ENCODE assay signal across 8 cellular contexts in genomic region chr6:118896339-118897136, GRCh38. TPM values are rescaled to one million over a fixed set of nuclear protein-coding genes. Genes with fewer than 3 reads are reported as not detected.
DNase-seq lines count a peak whose midpoint lies in the region; ATAC-seq, FAIRE-seq and TF ChIP-seq lines count a peak whose summit lies in the region.

No MANE protein-coding gene starts in this region.

- peak; percentile 53 for TF ChIP-seq CTCF in astrocyte of the spinal cord (IDR thresholded peaks at IDR 0.05; ENCODE audit: low read depth, low read length)

- H3K9ac ChIP-seq in BLaER1 = peak overlapping the region; percentile 51; the same call in 1 of the 2 replicates

- no peaks in the 10 kb centered on the region for H3K27me3 ChIP-seq in BLaER1

- peak overlapping the region; percentile 98; the same call in 1 of the 2 replicates for H3K27ac ChIP-seq in BLaER1
- H3K27ac ChIP-seq in mesodermal cell (ENCODE audit: low read depth, low read length, severe bottlenecking) = peak overlapping the region; percentile 80

- peak; percentile 18 for ATAC-seq in HG03159 (IDR thresholded peaks at IDR 0.05; ENCODE audit: unreplicated experiment)
- ATAC-seq in HG03457 (IDR thresholded peaks at IDR 0.05; ENCODE audit: unreplicated experiment) = no peak

- H3K36me3 ChIP-seq in BLaER1 (peaks cover 41% of the 10 kb centered on the region), mesodermal cell (ENCODE audit: control insufficient read depth, insufficient read depth, low read length) (peaks cover 40% of the 10 kb centered on the region)

- H3K4me3 ChIP-seq in BLaER1 (peak overlapping the region; percentile 95), astrocyte of the spinal cord (ENCODE audit: low read depth, low read length) (no peak overlapping the region), mesodermal cell (ENCODE audit: extremely low read depth, insufficient read depth, low read length, poor library complexity, severe bottlenecking) (peak overlapping the region; percentile 92)

- H4K20me1 ChIP-seq in BLaER1 = peaks cover 68% of the 10 kb centered on the region

- in situ Hi-C loops in astrocyte of the spinal cord (cut with HindIII; ENCODE audit: low sequenced_read_pairs) = no loop called here

- H3K9me3 ChIP-seq in BLaER1 (no peaks in the 10 kb centered on the region), mesodermal cell (ENCODE audit: control insufficient read depth, low read length) (no peaks in the 10 kb centered on the region)

- peak; percentile 28 for FAIRE-seq in GM12891 (lab: Jason Lieb, UNC)

- H3K4me1 ChIP-seq in BLaER1 (peaks cover 42% of the 10 kb centered on the region), mesodermal cell (ENCODE audit: control insufficient read depth, insufficient read depth, low read length, poor library complexity, severe bottlenecking) (peaks cover 26% of the 10 kb centered on the region)

- peak overlapping the region; percentile 74 for H3K4me2 ChIP-seq in BLaER1

- WGBS in mesodermal cell (ENCODE audit: insufficient coverage in 2 of 2), 2 experiments = 13 to 17% methylated on average over 1 of the region's 5 CpGs

- no peak for TF ChIP-seq POLR2A in GM12891 (IDR thresholded peaks at IDR 0.05; ENCODE audit: low read depth, low read length)

- DNase-seq in GM12891 (ENCODE audit: insufficient read length, low spot score) = no peak
- DNase-seq in NCI-H82 (lab: John Stamatoyannopoulos, UW) = peak; percentile 56
- peak; percentile 73 for DNase-seq in astrocyte of the spinal cord (ENCODE audit: low read depth, low spot score)
- DNase-seq in iPS-NIHi7 (ENCODE audit: extremely low spot score) = no peak

TF ChIP-seq in GM12891, 5 proteins besides CTCF, POLR2A, EP300 and RAD21:
- TF ChIP-seq TAF1 (IDR thresholded peaks at IDR 0.05; ENCODE audit: low read depth, low read length) (no peak), POU2F2 (IDR thresholded peaks at IDR 0.05; ENCODE audit: low read depth, low read length) (no peak), POLR2AphosphoS5 (IDR thresholded peaks at IDR 0.05; ENCODE audit: low read depth, low read length) (no peak), PAX5 (IDR thresholded peaks at IDR 0.05; ENCODE audit: insufficient read depth, low read length, severe bottlenecking) (no peak), SPI1 (IDR thresholded peaks at IDR 0.05; ENCODE audit: low read depth, low read length) (no peak)
TF ChIP-seq in GM12891: peak in this region for 0.

RNA-seq across cellular contexts. Expression of gene ASF1A, which starts 2.6 kb away (rescaled TPM):
- polyA plus RNA-seq in GM12891 (2012; ENCODE audit: low read depth, missing spikeins) = 12.2 TPM
- 31.1 TPM for polyA plus RNA-seq in mesodermal cell (2013, experiment 1 of 2)
- polyA plus RNA-seq in mesodermal cell (2013, experiment 2 of 2) = 29.1 TPM

RNA-seq across cellular contexts. Expression of gene MCM9, which starts 38.4 kb away (rescaled TPM):
- 7.9 TPM for polyA plus RNA-seq in GM12891 (2012; ENCODE audit: low read depth, missing spikeins)
- polyA plus RNA-seq in mesodermal cell (2013, experiment 1 of 2) = 6.8 TPM
- 7.5 TPM for polyA plus RNA-seq in mesodermal cell (2013, experiment 2 of 2)

Comparison
In these comparisons a context has a peak if more than half of its experiments do, and no peak if none do; other contexts are left out.
1. DNase-seq: peak in NCI-H82 (single experiment) and astrocyte of the spinal cord (single experiment); none in GM12891 (single experiment) and iPS-NIHi7 (single experiment).